Comparison of ENCODE assay signal across 8 cellular contexts in genomic region chr6:37354526-37355384, GRCh38. TPM values are rescaled to one million over a fixed set of nuclear protein-coding genes. Genes with fewer than 3 reads are reported as not detected.
DNase-seq lines count a peak whose midpoint lies in the region; ATAC-seq and TF ChIP-seq lines count a peak whose summit lies in the region.

No MANE protein-coding gene starts in this region.

- H3K9me3 ChIP-seq in SK-N-SH (no peaks in the 10 kb centered on the region), right lobe of liver (no peaks in the 10 kb centered on the region)

- H3K4me1 Mint-ChIP-seq in stimulated activated effector memory CD8-positive, alpha-beta T cell treated with anti-CD3 and anti-CD28 coated beads, Interleukin-12 subunit alpha, Interleukin-12 subunit beta, amount 100 ng/mL, for 72 hours = peaks cover 46% of the 10 kb centered on the region

- peak overlapping the region; percentile 90 for H3K9ac ChIP-seq in SK-N-SH

- 9% methylated on average over 41 of the region's 44 CpGs for WGBS in SK-N-SH (ENCODE audit: low lambda C conversion rate)
- WGBS in right lobe of liver (ENCODE audit: insufficient coverage, low coverage, low lambda C conversion rate, missing lambda C conversion rate) = 5% methylated on average over 29 of the region's 44 CpGs

- H3K4me1 ChIP-seq in SK-N-SH (ENCODE audit: control insufficient read depth in 1 of 2, insufficient read depth in 2 of 2, low read depth in 1 of 2, low read length in 1 of 2) (peaks cover 0 to 6% of the 10 kb centered on the region in 2 experiments; a peak in 2 of 4 replicates), right lobe of liver (peaks cover 0 to 7% (median 2%) of the 10 kb centered on the region in 4 donors)

- ATAC-seq in GM21360 (IDR thresholded peaks at IDR 0.05; ENCODE audit: unreplicated experiment) (peak; percentile 28), right lobe of liver (peak; percentile 50 to 60 (median 52)), HG03460 (IDR thresholded peaks at IDR 0.05; ENCODE audit: unreplicated experiment) (no peak)
- peak; percentile 22 for ATAC-seq in stimulated activated effector memory CD8-positive, alpha-beta T cell treated with anti-CD3 and anti-CD28 coated beads, Interleukin-12 subunit alpha, Interleukin-12 subunit beta, amount 100 ng/mL, for 72 hours

- TF ChIP-seq RAD21 in SK-N-SH (IDR thresholded peaks at IDR 0.05; ENCODE audit: low read length) = no peak

- intact Hi-C loops in right lobe of liver (cut with DNase I) = no loop called here

- peaks cover 59% of the 10 kb centered on the region for H3K79me2 ChIP-seq in SK-N-SH (ENCODE audit: insufficient read depth)

- no peak for TF ChIP-seq EP300 in SK-N-SH (IDR thresholded peaks at IDR 0.05; ENCODE audit: borderline replicate concordance in 1 of 2, low read depth in 1 of 2, low read length in 1 of 2)

- POLR2A ChIA-PET in AG04449 (lab: Yijun Ruan, JAX) (no interaction called here), SK-N-SH (lab: Yijun Ruan, JAX) (interaction anchor here (0.6 kb wide), 1 partner anchor 1164 kb away, joined by 4 read pairs; no protein-coding TSS in a partner anchor)

- DNase-seq in AG04449 (ENCODE audit: low read depth, low spot score) (no peak), SK-N-SH (peak; percentile 80), choroid plexus epithelial cell (ENCODE audit: low read depth) (peak; percentile 13), right lobe of liver (peak in 2 of 3 donors; percentile 37 to 60), DMS153 treated with DMSO at 0.1 percent for 48 hours (lab: John Stamatoyannopoulos, UW; ENCODE audit: unreplicated experiment) (no peak)
- DNase-seq in stimulated activated effector memory CD8-positive, alpha-beta T cell treated with anti-CD3 and anti-CD28 coated beads, Interleukin-12 subunit alpha, Interleukin-12 subunit beta, amount 100 ng/mL, for 72 hours (ENCODE audit: low spot score in 2 of 2) = peak in 1 of 2 donors; percentile 3

- peaks cover 4 to 7% of the 10 kb centered on the region in 2 experiments for H3K36me3 ChIP-seq in SK-N-SH (replicated peaks in 1 of 2; ENCODE audit: control insufficient read depth in 1 of 2, insufficient read depth in 2 of 2, low read length in 1 of 2)
- H3K36me3 ChIP-seq in right lobe of liver = no peaks in the 10 kb centered on the region

- no peaks in the 10 kb centered on the region for H3F3A ChIP-seq in SK-N-SH (replicated peaks; ENCODE audit: insufficient read depth)

- H3K4me2 ChIP-seq in SK-N-SH = peak overlapping the region; percentile 89

- no peaks in the 10 kb centered on the region for H3K9me2 ChIP-seq in SK-N-SH

- H4K20me1 ChIP-seq in SK-N-SH (ENCODE audit: insufficient read depth) = no peaks in the 10 kb centered on the region

- H2AFZ ChIP-seq in SK-N-SH (ENCODE audit: low read depth) = peak overlapping the region; percentile 94; the same call in 1 of the 2 replicates

- no peak for TF ChIP-seq POLR2A in right lobe of liver (IDR thresholded peaks at IDR 0.05)

- peak overlapping the region; percentile 97 for H3K4me3 Mint-ChIP-seq in stimulated activated effector memory CD8-positive, alpha-beta T cell treated with anti-CD3 and anti-CD28 coated beads, Interleukin-12 subunit alpha, Interleukin-12 subunit beta, amount 100 ng/mL, for 72 hours

- TF ChIP-seq CTCF in AG04449 (IDR thresholded peaks at IDR 0.05; ENCODE audit: insufficient read depth, low read length, missing control alignments) (no peak), SK-N-SH (IDR thresholded peaks at IDR 0.05) (no peak), choroid plexus epithelial cell (conservative IDR thresholded peaks at IDR 0.05; ENCODE audit: low read depth, low read length) (no peak), right lobe of liver (IDR thresholded peaks at IDR 0.05) (no peak)

- no peaks in the 10 kb centered on the region for H3K27me3 ChIP-seq in SK-N-SH (ENCODE audit: insufficient read depth)
- no peaks in the 10 kb centered on the region for H3K27me3 ChIP-seq in right lobe of liver

- CTCF ChIA-PET in AG04449 (lab: Yijun Ruan, JAX) = interaction anchor here (1.5 to 3.9 kb wide), 3 partner anchors 11 to 211 kb away, joined by 4 to 14 read pairs (median 13); no protein-coding TSS in a partner anchor
- CTCF ChIA-PET in SK-N-SH (lab: Yijun Ruan, JAX) = interaction anchor here (0.6 to 1.7 kb wide), 3 partner anchors 12 to 48 kb away, joined by 3 to 4 read pairs (median 4); no protein-coding TSS in a partner anchor

- H3K36me3 Mint-ChIP-seq in stimulated activated effector memory CD8-positive, alpha-beta T cell treated with anti-CD3 and anti-CD28 coated beads, Interleukin-12 subunit alpha, Interleukin-12 subunit beta, amount 100 ng/mL, for 72 hours = peaks cover 13% of the 10 kb centered on the region

- peak overlapping the region; percentile 97 for H3K27ac Mint-ChIP-seq in stimulated activated effector memory CD8-positive, alpha-beta T cell treated with anti-CD3 and anti-CD28 coated beads, Interleukin-12 subunit alpha, Interleukin-12 subunit beta, amount 100 ng/mL, for 72 hours

- peak overlapping the region; percentile 94 for H3K4me3 ChIP-seq in AG04449 (ENCODE audit: low read depth, low read length)
- H3K4me3 ChIP-seq in SK-N-SH (ENCODE audit: low read depth in 2 of 2, low read length in 1 of 2) = peak overlapping the region; percentile 80 to 100
- H3K4me3 ChIP-seq in choroid plexus epithelial cell (ENCODE audit: low read depth, low read length) = peak overlapping the region; percentile 97
- peak overlapping the region; percentile 86 to 96 (median 91) for H3K4me3 ChIP-seq in right lobe of liver

- H3K9me3 Mint-ChIP-seq in stimulated activated effector memory CD8-positive, alpha-beta T cell treated with anti-CD3 and anti-CD28 coated beads, Interleukin-12 subunit alpha, Interleukin-12 subunit beta, amount 100 ng/mL, for 72 hours = no peaks in the 10 kb centered on the region

- H3K27ac ChIP-seq in SK-N-SH (ENCODE audit: low read depth in 2 of 2, low read length in 1 of 2) (peak overlapping the region; percentile 63 to 81; a peak in 3 of 4 replicates), right lobe of liver (no peak overlapping the region)

TF ChIP-seq in SK-N-SH, 30 proteins besides CTCF, POLR2A, EP300 and RAD21:
- TF ChIP-seq EZH2phosphoT487 (IDR thresholded peaks at IDR 0.05; ENCODE audit: borderline replicate concordance, low read depth) (no peak), FOXJ3 (CRISPR knock-in tag; IDR thresholded peaks at IDR 0.05) (no peak), NRF1 (IDR thresholded peaks at IDR 0.05; ENCODE audit: low read depth, low read length) (no peak), CHD2 (IDR thresholded peaks at IDR 0.05; ENCODE audit: low read length, partially characterized antibody) (no peak), NFIC (IDR thresholded peaks at IDR 0.05; ENCODE audit: borderline replicate concordance) (no peak), YY1 (IDR thresholded peaks at IDR 0.05; ENCODE audit: low read depth) (no peak), TEAD4 (IDR thresholded peaks at IDR 0.05; ENCODE audit: borderline replicate concordance, insufficient read depth) (no peak), REST (IDR thresholded peaks at IDR 0.05; ENCODE audit: low read depth, low read length) (no peak), MXI1 (IDR thresholded peaks at IDR 0.05; ENCODE audit: low read depth, low read length) (no peak)
- TF ChIP-seq, protein P1, sequence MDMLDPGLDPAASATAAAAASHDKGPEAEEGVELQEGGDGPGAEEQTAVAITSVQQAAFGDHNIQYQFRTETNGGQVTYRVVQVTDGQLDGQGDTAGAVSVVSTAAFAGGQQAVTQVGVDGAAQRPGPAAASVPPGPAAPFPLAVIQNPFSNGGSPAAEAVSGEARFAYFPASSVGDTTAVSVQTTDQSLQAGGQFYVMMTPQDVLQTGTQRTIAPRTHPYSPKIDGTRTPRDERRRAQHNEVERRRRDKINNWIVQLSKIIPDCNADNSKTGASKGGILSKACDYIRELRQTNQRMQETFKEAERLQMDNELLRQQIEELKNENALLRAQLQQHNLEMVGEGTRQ (IDR thresholded peaks at IDR 0.05; ENCODE audit: borderline replicate concordance, low read depth, low read length) = no peak
- TF ChIP-seq, protein P2, sequence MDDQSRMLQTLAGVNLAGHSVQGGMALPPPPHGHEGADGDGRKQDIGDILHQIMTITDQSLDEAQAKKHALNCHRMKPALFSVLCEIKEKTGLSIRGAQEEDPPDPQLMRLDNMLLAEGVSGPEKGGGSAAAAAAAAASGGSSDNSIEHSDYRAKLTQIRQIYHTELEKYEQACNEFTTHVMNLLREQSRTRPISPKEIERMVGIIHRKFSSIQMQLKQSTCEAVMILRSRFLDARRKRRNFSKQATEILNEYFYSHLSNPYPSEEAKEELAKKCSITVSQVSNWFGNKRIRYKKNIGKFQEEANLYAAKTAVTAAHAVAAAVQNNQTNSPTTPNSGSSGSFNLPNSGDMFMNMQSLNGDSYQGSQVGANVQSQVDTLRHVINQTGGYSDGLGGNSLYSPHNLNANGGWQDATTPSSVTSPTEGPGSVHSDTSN (IDR thresholded peaks at IDR 0.05) = no peak

RNA-seq across cellular contexts. Expression of gene RNF8, which starts 1.0 kb away (rescaled TPM):
- 19.8 and 21.7 TPM in 2 replicates for polyA plus RNA-seq in SK-N-SH (2012; rRNA removed)
- 21.5 and 28.1 TPM in 2 replicates for polyA plus RNA-seq in SK-N-SH (2012; cell fraction: cytosol; rRNA removed)
- 19.5 and 22.9 TPM in 2 replicates for polyA plus RNA-seq in SK-N-SH (2012; cell fraction: nucleus; rRNA removed)
- total RNA-seq in right lobe of liver = 1 to 10 TPM; 4.3 to 7.1 (median 6.1) TPM

Comparison
In these comparisons a context has a peak if more than half of its experiments do, and no peak if none do; other contexts are left out.
1. DNase-seq: peak in SK-N-SH (single experiment), choroid plexus epithelial cell (single experiment) and right lobe of liver (2 of 3); none in AG04449 (single experiment) and DMS153 treated with DMSO at 0.1 percent for 48 hours (single experiment).
2. H3K27ac ChIP-seq: peak in SK-N-SH (2 of 2); none in right lobe of liver (0 of 3).
3. Peak in every context shown above with its lines, with median percentiles within 50 percentile points of each other: H3K4me3 ChIP-seq.